14 cellular contexts compared by ENCODE assay signal in genomic region chr5:138402640-138403039, GRCh38. TPM values are rescaled to one million over a fixed set of nuclear protein-coding genes. Genes with fewer than 3 reads are reported as not detected.
DNase-seq lines count a peak whose midpoint lies in the region; ATAC-seq lines count a peak whose summit lies in the region.
"Had no signal": no experiment of that assay in that cellular context is flagged by ENCODE, and none has a peak within 500 bp of the region (broad histone marks: within the 10 kb centered on the region; RNA-seq: fewer than 3 reads in every experiment).

No MANE protein-coding gene starts in this region.

- no peaks in the 10 kb centered on the region for H3K9me3 Mint-ChIP-seq in activated T-cell treated with anti-CD3 and anti-CD28 coated beads, Interleukin-2, amount 50 U/mL, for 72 hours
- no peaks in the 10 kb centered on the region for H3K9me3 Mint-ChIP-seq in stimulated activated effector memory CD8-positive, alpha-beta T cell treated with anti-CD3 and anti-CD28 coated beads, Interleukin-12 subunit alpha, Interleukin-12 subunit beta, amount 100 ng/mL, for 72 hours
- no peaks in the 10 kb centered on the region for H3K9me3 Mint-ChIP-seq in effector memory CD8-positive, alpha-beta T cell

- no peak overlapping the region for H3K4me3 Mint-ChIP-seq in activated T-cell treated with anti-CD3 and anti-CD28 coated beads, Interleukin-2, amount 50 U/mL, for 72 hours
- no peak overlapping the region for H3K4me3 Mint-ChIP-seq in stimulated activated effector memory CD8-positive, alpha-beta T cell treated with anti-CD3 and anti-CD28 coated beads, Interleukin-12 subunit alpha, Interleukin-12 subunit beta, amount 100 ng/mL, for 72 hours
- no peak overlapping the region for H3K4me3 Mint-ChIP-seq in effector memory CD8-positive, alpha-beta T cell

- ATAC-seq in activated T-cell treated with anti-CD3 and anti-CD28 coated beads, Interleukin-2, amount 50 U/mL, for 72 hours (replicated peaks in 1 of 2): peak in 1 of 2 donors; percentile 72
- peak; percentile 71 for ATAC-seq in GM21786 (IDR thresholded peaks at IDR 0.05; ENCODE audit: unreplicated experiment)
- ATAC-seq in HG03521 (IDR thresholded peaks at IDR 0.05; ENCODE audit: unreplicated experiment): peak; percentile 61
- peak; percentile 69 for ATAC-seq in stimulated activated effector memory CD8-positive, alpha-beta T cell treated with anti-CD3 and anti-CD28 coated beads, Interleukin-12 subunit alpha, Interleukin-12 subunit beta, amount 100 ng/mL, for 72 hours
- no peak for ATAC-seq in left lobe of liver
- ATAC-seq in effector memory CD8-positive, alpha-beta T cell (replicated peaks): no peak
- no peak for ATAC-seq in HG03097 (IDR thresholded peaks at IDR 0.05; ENCODE audit: low FRiP score, unreplicated experiment)
- ATAC-seq: pancreas had no signal

- peak overlapping the region; percentile 82 for H3K27ac Mint-ChIP-seq in activated T-cell treated with anti-CD3 and anti-CD28 coated beads, Interleukin-2, amount 50 U/mL, for 72 hours
- H3K27ac Mint-ChIP-seq in stimulated activated effector memory CD8-positive, alpha-beta T cell treated with anti-CD3 and anti-CD28 coated beads, Interleukin-12 subunit alpha, Interleukin-12 subunit beta, amount 100 ng/mL, for 72 hours: peak overlapping the region; percentile 29
- H3K27ac Mint-ChIP-seq in effector memory CD8-positive, alpha-beta T cell: peak overlapping the region in 1 of 2 donors; percentile 49

- DNase-seq in activated T-cell treated with anti-CD3 and anti-CD28 coated beads, Interleukin-2, amount 50 U/mL, for 72 hours: peak in 1 of 2 donors; percentile 7
- DNase-seq in activated T-cell treated with anti-CD3 and anti-CD28 coated beads for 4 hours: no peak
- no peak for DNase-seq in stimulated activated effector memory CD8-positive, alpha-beta T cell treated with anti-CD3 and anti-CD28 coated beads, Interleukin-12 subunit alpha, Interleukin-12 subunit beta, amount 100 ng/mL, for 72 hours (ENCODE audit: low spot score in 2 of 2)
- no peak for DNase-seq in left lobe of liver (ENCODE audit: low spot score)
- DNase-seq in effector memory CD8-positive, alpha-beta T cell: no peak
- DNase-seq: central memory CD4-positive, alpha-beta T cell; DMS 273 treated with DMSO at 0.1 percent for 48 hours; mesendoderm; pancreas; stimulated activated CD4-positive, alpha-beta T cell treated with anti-CD3 and anti-CD28 coated beads, Interleukin-15, amount 100 ng/mL, for 24 hours; stimulated activated CD8-positive, alpha-beta memory T cell treated with anti-CD3 and anti-CD28 coated beads, Interleukin-4, amount 100 ng/mL, for 48 hours had no signal

- H3K4me1 Mint-ChIP-seq in activated T-cell treated with anti-CD3 and anti-CD28 coated beads, Interleukin-2, amount 50 U/mL, for 72 hours (ENCODE audit: low read depth): peaks cover 12% of the 10 kb centered on the region
- peaks cover 6% of the 10 kb centered on the region for H3K4me1 Mint-ChIP-seq in stimulated activated effector memory CD8-positive, alpha-beta T cell treated with anti-CD3 and anti-CD28 coated beads, Interleukin-12 subunit alpha, Interleukin-12 subunit beta, amount 100 ng/mL, for 72 hours
- peaks cover 0 to 3% of the 10 kb centered on the region in 2 donors for H3K4me1 Mint-ChIP-seq in effector memory CD8-positive, alpha-beta T cell (ENCODE audit: low read depth in 2 of 2)

- no peaks in the 10 kb centered on the region for H3K27me3 Mint-ChIP-seq in activated T-cell treated with anti-CD3 and anti-CD28 coated beads, Interleukin-2, amount 50 U/mL, for 72 hours (ENCODE audit: low read depth)
- no peaks in the 10 kb centered on the region for H3K27me3 Mint-ChIP-seq in effector memory CD8-positive, alpha-beta T cell

- H3K36me3 Mint-ChIP-seq in activated T-cell treated with anti-CD3 and anti-CD28 coated beads, Interleukin-2, amount 50 U/mL, for 72 hours (ENCODE audit: insufficient read depth in 2 of 2): peaks cover 4 to 26% of the 10 kb centered on the region in 2 donors
- H3K36me3 Mint-ChIP-seq in stimulated activated effector memory CD8-positive, alpha-beta T cell treated with anti-CD3 and anti-CD28 coated beads, Interleukin-12 subunit alpha, Interleukin-12 subunit beta, amount 100 ng/mL, for 72 hours: peaks cover 100% of the 10 kb centered on the region
- H3K36me3 Mint-ChIP-seq in effector memory CD8-positive, alpha-beta T cell (ENCODE audit: insufficient read depth): peaks cover 89% of the 10 kb centered on the region

RNA-seq across cellular contexts. Expression of gene REEP2, which starts 36.2 kb away (rescaled TPM):
- 10 to 100 TPM in 1 of 2 donors, 1 to 10 TPM in 1; 6.6 to 11.5 TPM for total RNA-seq in activated T-cell treated with anti-CD3 and anti-CD28 coated beads, Interleukin-2, amount 50 U/mL, for 72 hours
- not detected for total RNA-seq in left lobe of liver

RNA-seq across cellular contexts. Expression of gene KDM3B, which starts 50.2 kb away (rescaled TPM):
- 10 to 100 TPM; 59.5 to 67.2 TPM for total RNA-seq in activated T-cell treated with anti-CD3 and anti-CD28 coated beads, Interleukin-2, amount 50 U/mL, for 72 hours
- 16.3 TPM for total RNA-seq in left lobe of liver

Comparison
In these comparisons a context has a peak if more than half of its experiments do, and no peak if none do; other contexts are left out.
1. ATAC-seq: peak in GM21786 (single experiment), HG03521 (single experiment) and stimulated activated effector memory CD8-positive, alpha-beta T cell treated with anti-CD3 and anti-CD28 coated beads, Interleukin-12 subunit alpha, Interleukin-12 subunit beta, amount 100 ng/mL, for 72 hours (single experiment); none in left lobe of liver (single experiment), effector memory CD8-positive, alpha-beta T cell (single experiment) and HG03097 (single experiment).